ENCODE assay signal across 1 cellular context in genomic region chr11:17556999-17557398, GRCh38.
TF ChIP-seq lines count a peak whose summit lies in the region.

No MANE protein-coding gene starts in this region.

TF ChIP-seq in WTC11, 78 proteins besides CTCF, POLR2A, EP300 and RAD21 (continued from another document):
- TF ChIP-seq E2F4 (CRISPR knock-in tag; IDR thresholded peaks at IDR 0.05; ENCODE audit: borderline replicate concordance, low read depth): no peak
TF ChIP-seq in WTC11: peak in this region for 0.
